In genomic region chr22:47621253-47621652, GRCh38 we compare ENCODE assay signal across 19 cellular contexts.
DNase-seq lines count a peak whose midpoint lies in the region; ATAC-seq and TF ChIP-seq lines count a peak whose summit lies in the region.
"Had no signal": no experiment of that assay in that cellular context is flagged by ENCODE, and none has a peak within 500 bp of the region (broad histone marks: within the 10 kb centered on the region; RNA-seq: fewer than 3 reads in every experiment).

No MANE protein-coding gene starts in this region.

- H3K23ac ChIP-seq in neuronal stem cell (ENCODE audit: low read depth, low read length, poor library complexity) = no peak overlapping the region

- H3K9ac ChIP-seq in endodermal cell (ENCODE audit: extremely low read depth, low read length, poor library complexity, severe bottlenecking) = no peak overlapping the region
- H3K9ac ChIP-seq in neuronal stem cell (ENCODE audit: low read depth, low read length, poor library complexity) = no peak overlapping the region
- H3K9ac ChIP-seq: KMS-11 had no signal

- no peak overlapping the region for H2BK12ac ChIP-seq in neuronal stem cell (ENCODE audit: low read length)

- H3K27me3 ChIP-seq in endodermal cell (ENCODE audit: control insufficient read depth, insufficient read depth, low read length, poor library complexity, severe bottlenecking) (no peaks in the 10 kb centered on the region), neuronal stem cell (ENCODE audit: control insufficient read depth in 3 of 3, insufficient read depth in 3 of 3, low read depth in 1 of 3, low read length in 3 of 3) (no peaks in the 10 kb centered on the region), tibial artery (peaks cover 0 to 11% of the 10 kb centered on the region in 2 donors)
- H3K27me3 ChIP-seq: BE2C had no signal

- no peak overlapping the region for H2BK120ac ChIP-seq in neuronal stem cell (ENCODE audit: low read depth, low read length)

- ATAC-seq in GM21576 (IDR thresholded peaks at IDR 0.05; ENCODE audit: unreplicated experiment) (no peak), GM21515 (IDR thresholded peaks at IDR 0.05; ENCODE audit: unreplicated experiment) (no peak)

- intact Hi-C loops in tibial artery (cut with DNase I; ENCODE audit: low total_unique reads) = no loop called here

- H3K18ac ChIP-seq in neuronal stem cell (ENCODE audit: low read length) = peak overlapping the region; percentile 24

- H3K4me1 ChIP-seq in endodermal cell (ENCODE audit: control insufficient read depth, insufficient read depth, low read length) (no peaks in the 10 kb centered on the region), neuronal stem cell (ENCODE audit: control insufficient read depth in 2 of 2, insufficient read depth in 1 of 2, low read depth in 1 of 2, low read length in 2 of 2) (peaks cover 0 to 5% of the 10 kb centered on the region in 2 donors), tibial artery (no peaks in the 10 kb centered on the region)
- H3K4me1 ChIP-seq: BE2C had no signal

- no peak overlapping the region for H2BK15ac ChIP-seq in neuronal stem cell (ENCODE audit: low read length)

- H3K27ac ChIP-seq in endodermal cell (ENCODE audit: low read depth, low read length) (no peak overlapping the region), neuronal stem cell (replicated peaks; ENCODE audit: low read length) (no peak overlapping the region), tibial artery (no peak overlapping the region)
- H3K27ac ChIP-seq: KMS-11 had no signal

- H2BK5ac ChIP-seq in neuronal stem cell (ENCODE audit: low read length) = no peak overlapping the region

- H3K14ac ChIP-seq in neuronal stem cell (ENCODE audit: low read length) = peak overlapping the region; percentile 58

- H3K4me3 Mint-ChIP-seq in endodermal cell = no peak overlapping the region

- H3K4me3 ChIP-seq in endodermal cell (ENCODE audit: low read length) = no peak overlapping the region
- no peak overlapping the region for H3K4me3 ChIP-seq in neuronal stem cell (ENCODE audit: low read length in 2 of 2)
- no peak overlapping the region for H3K4me3 ChIP-seq in tibial artery

- H3K27ac Mint-ChIP-seq in endodermal cell = no peak overlapping the region

- H3K4me1 Mint-ChIP-seq in endodermal cell = no peaks in the 10 kb centered on the region

- H2AFZ ChIP-seq in neuronal stem cell (ENCODE audit: low read length) = no peak overlapping the region

- H3K36me3 Mint-ChIP-seq in endodermal cell (ENCODE audit: low read depth) = no peaks in the 10 kb centered on the region

- no peaks in the 10 kb centered on the region for H3K36me3 ChIP-seq in endodermal cell (ENCODE audit: control insufficient read depth, insufficient read depth, low read length)
- no peaks in the 10 kb centered on the region for H3K36me3 ChIP-seq in neuronal stem cell (replicated peaks in 1 of 2; ENCODE audit: control insufficient read depth in 2 of 2, insufficient read depth in 2 of 2, low read length in 2 of 2)
- H3K36me3 ChIP-seq in tibial artery = no peaks in the 10 kb centered on the region
- H3K36me3 ChIP-seq: BE2C had no signal

- DNase-seq in activated effector memory CD4-positive, alpha-beta T cell treated with anti-CD3 and anti-CD28 coated beads, Interleukin-2, amount 50 U/mL, for 16 hours = peak; percentile 21
- DNase-seq in activated effector memory CD4-positive, alpha-beta T cell treated with Interleukin-2 at 50 U/mL for 16 hours = no peak
- peak; percentile 26 for DNase-seq in endodermal cell
- no peak for DNase-seq in neuronal stem cell (ENCODE audit: low spot score)
- DNase-seq in tibial artery = no peak
- DNase-seq: BE2C, EL, GF-D8, IMR-90, NCI-H1092 treated with DMSO at 0.1 percent for 48 hours, NCI-H1436 treated with DMSO at 0.1 percent for 48 hours, NCI-H1930, NCI-H226, NCI-H510A treated with DMSO at 0.1 percent for 48 hours, NCI-H82, OCI-M1 had no signal

- no peaks in the 10 kb centered on the region for H3K79me1 ChIP-seq in neuronal stem cell (ENCODE audit: low read depth, low read length)

- peaks cover 10% of the 10 kb centered on the region for H3K9me3 ChIP-seq in endodermal cell (ENCODE audit: control insufficient read depth, low read length)
- H3K9me3 ChIP-seq in neuronal stem cell (replicated peaks in 1 of 2; ENCODE audit: control insufficient read depth in 2 of 2, insufficient read depth in 1 of 2, low read depth in 1 of 2, low read length in 2 of 2) = peaks cover 0 to 5% of the 10 kb centered on the region in 2 donors
- no peaks in the 10 kb centered on the region for H3K9me3 ChIP-seq in tibial artery

- no peak overlapping the region for H3K4me2 ChIP-seq in neuronal stem cell (ENCODE audit: insufficient read depth, low read length, poor library complexity, severe bottlenecking)
- H3K4me2 ChIP-seq: KMS-11 had no signal

- no peak overlapping the region for H2AK5ac ChIP-seq in neuronal stem cell (ENCODE audit: low read depth, low read length)

- H3K27me3 Mint-ChIP-seq in endodermal cell (ENCODE audit: insufficient read depth) = peaks cover 5% of the 10 kb centered on the region

- no peak overlapping the region for H3K4ac ChIP-seq in neuronal stem cell (ENCODE audit: low read length)

- WGBS in endodermal cell (ENCODE audit: insufficient coverage in 1 of 2, insufficient read length in 1 of 2), 2 experiments = 89 to 95% methylated on average over 4 to 9 of the region's 9 CpGs
- no CpG with 5 or more reads among the region's 9 CpGs for WGBS in neuronal stem cell (ENCODE audit: extremely low coverage in 2 of 2, insufficient read length in 2 of 2, insufficient replicate concordance in 1 of 2), 2 donors

- no peak overlapping the region for H4K91ac ChIP-seq in neuronal stem cell (ENCODE audit: low read depth, low read length, poor library complexity)

- no peak overlapping the region for H4K8ac ChIP-seq in neuronal stem cell (ENCODE audit: low read depth, low read length)

- TF ChIP-seq CTCF in endodermal cell (conservative IDR thresholded peaks at IDR 0.05) (no peak), tibial artery (IDR thresholded peaks at IDR 0.05) (no peak)

- H3K9me3 Mint-ChIP-seq in endodermal cell = peaks cover 69% of the 10 kb centered on the region

Comparison
In these comparisons a context has a peak if more than half of its experiments do, and no peak if none do; other contexts are left out.
1. DNase-seq: peak in activated effector memory CD4-positive, alpha-beta T cell treated with anti-CD3 and anti-CD28 coated beads, Interleukin-2, amount 50 U/mL, for 16 hours (single experiment) and endodermal cell (single experiment); none in activated effector memory CD4-positive, alpha-beta T cell treated with Interleukin-2 at 50 U/mL for 16 hours (single experiment), neuronal stem cell (single experiment) and tibial artery (0 of 2).